Comparison of ENCODE assay signal across 1 cellular context in genomic region chr1:114828251-114828650, GRCh38.
TF ChIP-seq lines count a peak whose summit lies in the region.

No MANE protein-coding gene starts in this region.

TF ChIP-seq in SK-N-SH, 30 proteins besides CTCF, POLR2A, EP300 and RAD21 (continued from another document):
- TF ChIP-seq, protein P1, sequence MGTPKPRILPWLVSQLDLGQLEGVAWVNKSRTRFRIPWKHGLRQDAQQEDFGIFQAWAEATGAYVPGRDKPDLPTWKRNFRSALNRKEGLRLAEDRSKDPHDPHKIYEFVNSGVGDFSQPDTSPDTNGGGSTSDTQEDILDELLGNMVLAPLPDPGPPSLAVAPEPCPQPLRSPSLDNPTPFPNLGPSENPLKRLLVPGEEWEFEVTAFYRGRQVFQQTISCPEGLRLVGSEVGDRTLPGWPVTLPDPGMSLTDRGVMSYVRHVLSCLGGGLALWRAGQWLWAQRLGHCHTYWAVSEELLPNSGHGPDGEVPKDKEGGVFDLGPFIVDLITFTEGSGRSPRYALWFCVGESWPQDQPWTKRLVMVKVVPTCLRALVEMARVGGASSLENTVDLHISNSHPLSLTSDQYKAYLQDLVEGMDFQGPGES (IDR thresholded peaks at IDR 0.05; ENCODE audit: low read depth, low read length) = no peak
- no peak for TF ChIP-seq EZH2phosphoT487 (IDR thresholded peaks at IDR 0.05; ENCODE audit: borderline replicate concordance, low read depth)
- TF ChIP-seq CHD2 (IDR thresholded peaks at IDR 0.05; ENCODE audit: low read length, partially characterized antibody) = no peak
TF ChIP-seq in SK-N-SH: peak in this region for 0.
